ENCODE assay signal across 19 cellular contexts in the genomic region with DNA sequence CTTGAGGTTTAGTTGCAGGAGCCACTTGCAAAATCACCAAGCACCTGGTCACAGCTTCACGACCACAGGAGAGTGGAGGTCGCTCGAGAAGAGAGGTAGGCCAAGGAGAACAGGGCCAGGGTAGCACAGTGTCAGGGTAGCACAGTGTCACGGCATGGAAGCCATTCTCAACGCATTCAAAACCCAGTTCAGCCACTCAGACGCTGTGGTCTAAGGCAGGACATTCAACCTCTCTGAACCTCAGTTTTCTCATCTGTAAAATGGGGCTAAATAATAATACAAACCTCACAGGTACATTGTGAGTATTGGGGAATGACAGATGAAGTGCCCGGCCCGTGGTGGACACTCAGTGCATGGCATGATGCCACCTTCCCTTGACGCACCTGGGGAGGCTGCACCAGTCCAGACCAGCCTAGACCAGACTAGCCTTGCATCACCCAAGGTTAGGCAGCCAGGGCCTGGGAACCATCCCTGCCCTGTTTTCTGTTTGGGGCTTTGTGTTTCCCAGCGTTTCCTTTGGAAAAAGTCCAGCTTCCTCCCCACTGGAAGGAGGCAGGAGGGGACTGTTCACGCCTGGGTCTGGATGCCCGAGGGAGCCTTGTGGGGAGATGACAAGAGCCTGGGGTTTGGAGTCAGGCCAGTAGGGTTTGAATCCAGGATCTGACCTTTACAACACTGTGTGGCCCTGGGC. TPM values are rescaled to one million over a fixed set of nuclear protein-coding genes. Genes with fewer than 3 reads are reported as not detected.
A peak's percentile ranks its signal among the peaks of the same experiment; 100 is the strongest.
DNase-seq lines count a peak whose midpoint lies in the region; ATAC-seq and TF ChIP-seq lines count a peak whose summit lies in the region.
"Had no signal": no experiment of that assay in that cellular context is flagged by ENCODE, and none has a peak within 500 bp of the region (broad histone marks: within the 10 kb centered on the region; RNA-seq: fewer than 3 reads in every experiment).

No MANE protein-coding gene starts in this region.

- H3K4me1 ChIP-seq in right cardiac atrium (ENCODE audit: control insufficient read depth, insufficient read depth, low read length), result no peaks in the 10 kb centered on the region
- H3K4me1 ChIP-seq in right atrium auricular region, result peaks cover 0 to 14% of the 10 kb centered on the region in 2 donors
- H3K4me1 ChIP-seq in transverse colon, result peaks cover 0 to 8% (median 3%) of the 10 kb centered on the region in 4 donors

- intact Hi-C loops in right cardiac atrium (cut with DNase I), result loop anchor here in 1 of 4 donors (5.0 kb wide), 1 partner anchor 76 kb away; no protein-coding TSS in a partner anchor
- intact Hi-C loops in transverse colon (cut with DNase I; ENCODE audit: low total_unique reads), result no loop called here

- H3K9me3 ChIP-seq in right cardiac atrium (ENCODE audit: control insufficient read depth, low read length) (no peaks in the 10 kb centered on the region), right atrium auricular region (no peaks in the 10 kb centered on the region), transverse colon (no peaks in the 10 kb centered on the region)

- no peak overlapping the region for H3K4me3 ChIP-seq in right cardiac atrium (ENCODE audit: low read length)
- H3K4me3 ChIP-seq in right atrium auricular region, result no peak overlapping the region
- no peak overlapping the region for H3K4me3 ChIP-seq in transverse colon
- H3K4me3 ChIP-seq: GM23338, PC-9 had no signal

- no peak for TF ChIP-seq POLR2A in transverse colon (IDR thresholded peaks at IDR 0.05)

- in situ Hi-C loops in transverse colon (cut with MboI; ENCODE audit: low pct_ligation_motif_present in 1 of 4, low pct_unique_long_range_greater_than_20kb in 1 of 4, low sequenced_read_pairs in 3 of 4), result loop anchor here in 1 of 4 donors (25.0 kb wide), 1 partner anchor 181 kb away; no protein-coding TSS in a partner anchor

- H3K27me3 ChIP-seq in right cardiac atrium (ENCODE audit: control insufficient read depth, insufficient read depth), result no peaks in the 10 kb centered on the region
- peaks cover 0 to under 1% of the 10 kb centered on the region in 2 donors for H3K27me3 ChIP-seq in right atrium auricular region
- H3K27me3 ChIP-seq in transverse colon, result peaks cover 79% of the 10 kb centered on the region

- DNase-seq in right cardiac atrium, result peak; percentile 56 to 75 (median 72)
- no peak for DNase-seq in right atrium auricular region (ENCODE audit: low spot score)
- DNase-seq in RPMI7951 (ENCODE audit: low read depth), result peak; percentile 29
- DNase-seq in dermis blood vessel endothelial cell, result peak; percentile 17
- no peak for DNase-seq in transverse colon
- DNase-seq in UCSD-AML1 (lab: John Stamatoyannopoulos, UW; ENCODE audit: unreplicated experiment), result no peak
- DNase-seq: C1 segment of cervical spinal cord, DND-41, GDM1, NCI-H1105 treated with DMSO at 0.1 percent for 48 hours, NCI-H187, NCI-H446 treated with DMSO at 0.1 percent for 48 hours, NCI-H82, PC-9, Right ventricle myocardium superior had no signal

- TF ChIP-seq EP300 in transverse colon (IDR thresholded peaks at IDR 0.05; ENCODE audit: low read depth), result no peak

- TF ChIP-seq CTCF in right atrium auricular region (IDR thresholded peaks at IDR 0.05) (no peak), transverse colon (IDR thresholded peaks at IDR 0.05) (no peak)

- 66% methylated on average over 12 of the region's 12 CpGs for WGBS in right cardiac atrium
- 53 to 57% methylated on average over 3 to 12 of the region's 12 CpGs for WGBS in transverse colon (ENCODE audit: low coverage in 1 of 2), 2 donors

- H3K27ac ChIP-seq in right cardiac atrium (ENCODE audit: low read length), result no peak overlapping the region
- no peak overlapping the region for H3K27ac ChIP-seq in right atrium auricular region
- H3K27ac ChIP-seq in transverse colon, result no peak overlapping the region
- H3K27ac ChIP-seq: KMS-11, PC-9 had no signal

- H3K36me3 ChIP-seq in right atrium auricular region (no peaks in the 10 kb centered on the region), transverse colon (no peaks in the 10 kb centered on the region)

- ATAC-seq in right cardiac atrium, result peak; percentile 16 to 65
- no peak for ATAC-seq in HG03460 (IDR thresholded peaks at IDR 0.05; ENCODE audit: unreplicated experiment)
- ATAC-seq: GM23338 had no signal

RNA-seq across cellular contexts. Expression of a gene that starts 7.8 kb away (rescaled TPM):
- total RNA-seq in right cardiac atrium (1 to 10 TPM; 1.0 to 3.6 (median 1.8) TPM), right atrium auricular region (1 to 10 TPM in 1 of 2 donors, under 1 TPM in 1; 0.74 to 1.3 TPM), dermis blood vessel endothelial cell (not detected in 2 replicates), transverse colon (under 1 TPM in 1 of 4 donors, not detected in 3; 0.64 TPM)
- polyA plus RNA-seq in right cardiac atrium, result 0.81 TPM
- not detected in 2 replicates for total RNA-seq in RPMI7951 (2014; rRNA removed; shearing (Covaris generic))
- total RNA-seq: A673, PC-9 had no signal

Comparison
In these comparisons a context has a peak if more than half of its experiments do, and no peak if none do; other contexts are left out.
1. DNase-seq: peak in right cardiac atrium (3 of 3), RPMI7951 (single experiment) and dermis blood vessel endothelial cell (single experiment); none in right atrium auricular region (single experiment), transverse colon (single experiment) and UCSD-AML1 (single experiment).